7 cellular contexts compared by ENCODE assay signal in the genomic region with DNA sequence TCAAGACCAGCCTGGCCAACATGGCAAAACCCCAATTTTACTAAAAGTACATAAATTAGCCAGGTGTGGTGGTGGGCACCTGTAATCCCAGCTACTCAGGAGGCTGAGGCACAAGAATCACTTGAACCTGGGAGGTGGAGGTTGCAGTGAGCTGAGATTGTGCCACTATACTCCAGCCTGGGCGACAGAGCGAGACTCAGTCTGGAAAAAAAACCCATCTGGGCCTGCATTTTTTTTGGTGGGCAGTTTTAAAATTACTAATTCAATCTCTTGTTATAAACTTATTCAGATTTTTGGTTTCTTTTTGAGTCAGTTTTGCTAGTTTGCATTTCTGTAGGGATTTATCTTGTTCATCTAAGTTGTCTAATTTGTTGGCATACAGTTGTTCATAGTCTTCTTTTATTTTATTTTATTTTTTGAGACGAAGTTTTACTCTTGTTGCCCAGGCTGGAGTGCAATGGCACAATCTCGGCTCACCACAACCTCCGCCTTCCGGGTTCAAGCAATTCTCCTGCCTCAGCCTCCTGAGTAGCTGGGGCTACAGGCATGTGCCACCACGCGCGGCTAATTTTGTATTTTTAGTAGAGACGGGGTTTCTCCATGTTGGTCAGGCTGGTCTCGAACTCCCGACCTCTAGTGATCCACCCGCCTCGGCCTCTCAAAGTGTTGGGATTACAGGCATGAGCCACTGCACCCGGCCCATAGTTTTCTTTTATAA. TPM values are rescaled to one million over a fixed set of nuclear protein-coding genes. Genes with fewer than 3 reads are reported as not detected.
DNase-seq lines count a peak whose midpoint lies in the region; ATAC-seq and TF ChIP-seq lines count a peak whose summit lies in the region.
"Not testable (repeated sequence)": the region's sequence is repeated elsewhere in the genome, so short reads cannot be mapped to it uniquely, and the experiment has no call there.

No MANE protein-coding gene starts in this region.

- H3K4me1 Mint-ChIP-seq in CD14-positive monocyte (peaks cover 40% of the 10 kb centered on the region), IgD-negative memory B cell (peaks cover 54 to 65% (median 64%) of the 10 kb centered on the region in 3 donors)
- peaks cover 87% of the 10 kb centered on the region for H3K4me1 Mint-ChIP-seq in activated CD4-positive, alpha-beta T cell treated with anti-CD3 and anti-CD28 coated beads for 36 hours
- H3K4me1 Mint-ChIP-seq in activated CD8-positive, alpha-beta memory T cell treated with anti-CD3 and anti-CD28 coated beads, Interleukin-2, amount 10 ng/mL, durations not matched to agents 7 days and 5 days = peaks cover 78% of the 10 kb centered on the region
- peaks cover 88% of the 10 kb centered on the region for H3K4me1 Mint-ChIP-seq in activated naive CD4-positive, alpha-beta T cell treated with anti-CD3 and anti-CD28 coated beads for 36 hours (ENCODE audit: low read depth)
- H3K4me1 Mint-ChIP-seq in effector memory CD8-positive, alpha-beta T cell (ENCODE audit: low read depth in 2 of 2) = peaks cover 49 to 59% of the 10 kb centered on the region in 2 donors

- CTCF ChIA-PET in activated CD4-positive, alpha-beta T cell treated with anti-CD3 and anti-CD28 coated beads for 36 hours (lab: Charles Lee) = interaction anchor here (0.7 kb wide), 1 partner anchor 452 kb away, joined by 3 read pairs; no protein-coding TSS in a partner anchor
- CTCF ChIA-PET in activated CD8-positive, alpha-beta memory T cell treated with anti-CD3 and anti-CD28 coated beads, Interleukin-2, amount 10 ng/mL, durations not matched to agents 7 days and 5 days (lab: Charles Lee) = interaction anchor here (0.6 kb wide), 1 partner anchor 203 kb away, joined by 3 read pairs; no protein-coding TSS in a partner anchor
- CTCF ChIA-PET in activated naive CD4-positive, alpha-beta T cell treated with anti-CD3 and anti-CD28 coated beads for 36 hours (lab: Charles Lee) = not testable (repeated sequence)

- DNase-seq in CD14-positive monocyte (ENCODE audit: low spot score); effector memory CD8-positive, alpha-beta T cell: not testable (repeated sequence)
- peak; percentile 40 for DNase-seq in activated CD4-positive, alpha-beta T cell treated with anti-CD3 and anti-CD28 coated beads for 36 hours
- peak; percentile 43 for DNase-seq in activated CD8-positive, alpha-beta memory T cell treated with anti-CD3 and anti-CD28 coated beads, Interleukin-2, amount 10 ng/mL, durations not matched to agents 7 days and 5 days
- DNase-seq in activated naive CD4-positive, alpha-beta T cell treated with anti-CD3 and anti-CD28 coated beads for 36 hours = peak; percentile 57
- DNase-seq in stimulated activated CD4-positive, alpha-beta T cell treated with anti-CD3 and anti-CD28 coated beads, Interleukin-2, amount 100 ng/mL, for 24 hours = peak; percentile 24 to 26

- intact Hi-C loops in CD14-positive monocyte (cut with micrococcal nuclease) = not testable (repeated sequence)
- intact Hi-C loops in activated CD4-positive, alpha-beta T cell treated with anti-CD3 and anti-CD28 coated beads for 36 hours (cut with DNase I, micrococcal nuclease) = loop anchor here (1.0 to 5.0 kb wide), 2 partner anchors 13 to 37 kb away; a partner anchor contains a TSS
- intact Hi-C loops in activated naive CD4-positive, alpha-beta T cell treated with anti-CD3 and anti-CD28 coated beads for 36 hours (cut with micrococcal nuclease) = loop anchor here (1.0 to 10.0 kb wide), 3 partner anchors 22 to 1444 kb away; a partner anchor contains a TSS

- ATAC-seq in activated CD4-positive, alpha-beta T cell treated with anti-CD3 and anti-CD28 coated beads for 36 hours = peak; percentile 18
- ATAC-seq in activated CD8-positive, alpha-beta memory T cell treated with anti-CD3 and anti-CD28 coated beads, Interleukin-2, amount 10 ng/mL, durations not matched to agents 7 days and 5 days = peak; percentile 20
- not testable (repeated sequence) for ATAC-seq in effector memory CD8-positive, alpha-beta T cell (replicated peaks)

- TF ChIP-seq CTCF in CD14-positive monocyte (IDR thresholded peaks at IDR 0.05) = not testable (repeated sequence)

- not testable (repeated sequence) for H3K27me3 Mint-ChIP-seq in CD14-positive monocyte (ENCODE audit: low read depth in 3 of 3); IgD-negative memory B cell; activated CD4-positive, alpha-beta T cell treated with anti-CD3 and anti-CD28 coated beads for 36 hours; activated CD8-positive, alpha-beta memory T cell treated with anti-CD3 and anti-CD28 coated beads, Interleukin-2, amount 10 ng/mL, durations not matched to agents 7 days and 5 days; activated naive CD4-positive, alpha-beta T cell treated with anti-CD3 and anti-CD28 coated beads for 36 hours (ENCODE audit: low read depth); effector memory CD8-positive, alpha-beta T cell

- POLR2A ChIA-PET in activated CD4-positive, alpha-beta T cell treated with anti-CD3 and anti-CD28 coated beads for 36 hours (lab: Charles Lee) = interaction anchor here (0.6 kb wide), 1 partner anchor 56 kb away, joined by 3 read pairs; no protein-coding TSS in a partner anchor

- not testable (repeated sequence) for H3K4me3 Mint-ChIP-seq in CD14-positive monocyte; activated naive CD4-positive, alpha-beta T cell treated with anti-CD3 and anti-CD28 coated beads for 36 hours
- peak overlapping the region in 3 of 4 donors; percentile 83 to 90 (median 87) for H3K4me3 Mint-ChIP-seq in IgD-negative memory B cell
- peak overlapping the region; percentile 36 for H3K4me3 Mint-ChIP-seq in activated CD4-positive, alpha-beta T cell treated with anti-CD3 and anti-CD28 coated beads for 36 hours
- peak overlapping the region; percentile 46 for H3K4me3 Mint-ChIP-seq in activated CD8-positive, alpha-beta memory T cell treated with anti-CD3 and anti-CD28 coated beads, Interleukin-2, amount 10 ng/mL, durations not matched to agents 7 days and 5 days
- H3K4me3 Mint-ChIP-seq in effector memory CD8-positive, alpha-beta T cell = peak overlapping the region; percentile 0 to 49

- peaks cover 10 to 38% (median 33%) of the 10 kb centered on the region in 7 donors for H3K9me3 Mint-ChIP-seq in CD14-positive monocyte
- not testable (repeated sequence) for H3K9me3 Mint-ChIP-seq in IgD-negative memory B cell; activated CD4-positive, alpha-beta T cell treated with anti-CD3 and anti-CD28 coated beads for 36 hours (ENCODE audit: low read depth); activated CD8-positive, alpha-beta memory T cell treated with anti-CD3 and anti-CD28 coated beads, Interleukin-2, amount 10 ng/mL, durations not matched to agents 7 days and 5 days (ENCODE audit: low read depth); activated naive CD4-positive, alpha-beta T cell treated with anti-CD3 and anti-CD28 coated beads for 36 hours; effector memory CD8-positive, alpha-beta T cell

- H3K36me3 Mint-ChIP-seq in CD14-positive monocyte = peaks cover 38 to 70% of the 10 kb centered on the region in 2 donors
- not testable (repeated sequence) for H3K36me3 Mint-ChIP-seq in IgD-negative memory B cell
- peaks cover 28% of the 10 kb centered on the region for H3K36me3 Mint-ChIP-seq in activated CD4-positive, alpha-beta T cell treated with anti-CD3 and anti-CD28 coated beads for 36 hours (ENCODE audit: low read depth)
- peaks cover 39% of the 10 kb centered on the region for H3K36me3 Mint-ChIP-seq in activated CD8-positive, alpha-beta memory T cell treated with anti-CD3 and anti-CD28 coated beads, Interleukin-2, amount 10 ng/mL, durations not matched to agents 7 days and 5 days
- H3K36me3 Mint-ChIP-seq in activated naive CD4-positive, alpha-beta T cell treated with anti-CD3 and anti-CD28 coated beads for 36 hours (ENCODE audit: low read depth) = peaks cover 22% of the 10 kb centered on the region
- peaks cover 21% of the 10 kb centered on the region for H3K36me3 Mint-ChIP-seq in effector memory CD8-positive, alpha-beta T cell (ENCODE audit: insufficient read depth)

- peak overlapping the region; percentile 81 to 96 (median 94) for H3K27ac Mint-ChIP-seq in CD14-positive monocyte
- H3K27ac Mint-ChIP-seq in IgD-negative memory B cell = peak overlapping the region; percentile 94 to 99 (median 99)
- not testable (repeated sequence) for H3K27ac Mint-ChIP-seq in activated CD4-positive, alpha-beta T cell treated with anti-CD3 and anti-CD28 coated beads for 36 hours; activated naive CD4-positive, alpha-beta T cell treated with anti-CD3 and anti-CD28 coated beads for 36 hours
- H3K27ac Mint-ChIP-seq in activated CD8-positive, alpha-beta memory T cell treated with anti-CD3 and anti-CD28 coated beads, Interleukin-2, amount 10 ng/mL, durations not matched to agents 7 days and 5 days = peak overlapping the region; percentile 83
- H3K27ac Mint-ChIP-seq in effector memory CD8-positive, alpha-beta T cell = peak overlapping the region; percentile 1 to 23

RNA-seq across cellular contexts. Expression of a gene that starts 9.6 kb away (rescaled TPM):
- polyA plus RNA-seq in CD14-positive monocyte (10 to 100 TPM; 42.8 to 46.8 TPM), IgD-negative memory B cell (156 TPM)
- 10 to 100 TPM; 38.2 to 39.8 TPM for total RNA-seq in activated CD4-positive, alpha-beta T cell treated with anti-CD3 and anti-CD28 coated beads for 36 hours
- total RNA-seq in activated CD8-positive, alpha-beta memory T cell treated with anti-CD3 and anti-CD28 coated beads, Interleukin-2, amount 10 ng/mL, durations not matched to agents 7 days and 5 days = 10 to 100 TPM; 68.6 to 78.2 TPM
- 10 to 100 TPM; 28.3 to 31.5 TPM for total RNA-seq in activated naive CD4-positive, alpha-beta T cell treated with anti-CD3 and anti-CD28 coated beads for 36 hours

RNA-seq across cellular contexts. Expression of a gene that starts 12.7 kb away (rescaled TPM):
- polyA plus RNA-seq in CD14-positive monocyte = 10 to 100 TPM; 75.8 to 98.8 TPM
- polyA plus RNA-seq in IgD-negative memory B cell = 93.4 TPM
- 10 to 100 TPM; 50.2 to 58.2 TPM for total RNA-seq in activated CD4-positive, alpha-beta T cell treated with anti-CD3 and anti-CD28 coated beads for 36 hours
- total RNA-seq in activated CD8-positive, alpha-beta memory T cell treated with anti-CD3 and anti-CD28 coated beads, Interleukin-2, amount 10 ng/mL, durations not matched to agents 7 days and 5 days = 10 to 100 TPM; 90.6 to 92.3 TPM
- total RNA-seq in activated naive CD4-positive, alpha-beta T cell treated with anti-CD3 and anti-CD28 coated beads for 36 hours = 10 to 100 TPM; 40.2 to 41.6 TPM

RNA-seq across cellular contexts. Expression of a gene that starts 39.5 kb away (rescaled TPM):
- polyA plus RNA-seq in CD14-positive monocyte (10 to 100 TPM in 1 of 2 donors, 1 to 10 TPM in 1; 9.3 to 10.6 TPM), IgD-negative memory B cell (14.1 TPM)
- total RNA-seq in activated CD4-positive, alpha-beta T cell treated with anti-CD3 and anti-CD28 coated beads for 36 hours = 10 to 100 TPM; 10.2 to 10.5 TPM
- 10 to 100 TPM; 14.8 to 17.3 TPM for total RNA-seq in activated CD8-positive, alpha-beta memory T cell treated with anti-CD3 and anti-CD28 coated beads, Interleukin-2, amount 10 ng/mL, durations not matched to agents 7 days and 5 days
- 10 to 100 TPM; 12.1 to 12.9 TPM for total RNA-seq in activated naive CD4-positive, alpha-beta T cell treated with anti-CD3 and anti-CD28 coated beads for 36 hours
